Comparison of ENCODE assay signal across 9 cellular contexts in genomic region chr6:135014353-135014832, GRCh38. TPM values are rescaled to one million over a fixed set of nuclear protein-coding genes. Genes with fewer than 3 reads are reported as not detected.
DNase-seq lines count a peak whose midpoint lies in the region; ATAC-seq and TF ChIP-seq lines count a peak whose summit lies in the region.
"Had no signal": no experiment of that assay in that cellular context is flagged by ENCODE, and none has a peak within 500 bp of the region (broad histone marks: within the 10 kb centered on the region; RNA-seq: fewer than 3 reads in every experiment).

No MANE protein-coding gene starts in this region.

- no peak overlapping the region for H3K4me2 ChIP-seq in osteoblast (ENCODE audit: insufficient read depth, low read length)

- in situ Hi-C loops in brain microvascular endothelial cell (cut with HindIII; ENCODE audit: low pct_ligation_motif_present, low sequenced_read_pairs) = no loop called here

- peaks cover 7% of the 10 kb centered on the region for H3K79me2 ChIP-seq in osteoblast (ENCODE audit: insufficient read depth, low read length)

- no peaks in the 10 kb centered on the region for H3K9me3 ChIP-seq in osteoblast (ENCODE audit: low read depth, low read length)

- no peaks in the 10 kb centered on the region for H3K9me3 Mint-ChIP-seq in T-helper 1 cell treated with Interleukin-12 subunit alpha and Interleukin-12 subunit beta and Interleukin-4 antibody, amounts not matched to agents 30 μg/mL and 1 μg/mL, for 36 hours

- H3K36me3 ChIP-seq in brain microvascular endothelial cell (replicated peaks) (no peaks in the 10 kb centered on the region), osteoblast (ENCODE audit: insufficient read depth, low read length) (no peaks in the 10 kb centered on the region)

- H3K4me3 ChIP-seq in brain microvascular endothelial cell (ENCODE audit: low read depth, low read length) (no peak overlapping the region), osteoblast (ENCODE audit: insufficient read depth, low read length) (no peak overlapping the region)

- peak overlapping the region; percentile 64 for H3K4me3 Mint-ChIP-seq in T-helper 1 cell treated with Interleukin-12 subunit alpha and Interleukin-12 subunit beta and Interleukin-4 antibody, amounts not matched to agents 30 μg/mL and 1 μg/mL, for 36 hours

- H2AFZ ChIP-seq in osteoblast (ENCODE audit: low read length) = no peak overlapping the region

- H3K36me3 Mint-ChIP-seq in T-helper 1 cell treated with Interleukin-12 subunit alpha and Interleukin-12 subunit beta and Interleukin-4 antibody, amounts not matched to agents 30 μg/mL and 1 μg/mL, for 36 hours (ENCODE audit: low read depth) = peaks cover 19% of the 10 kb centered on the region

- H3K4me1 ChIP-seq in osteoblast (ENCODE audit: insufficient read depth, low read length) = peaks cover 17% of the 10 kb centered on the region

- DNase-seq in activated effector memory CD4-positive, alpha-beta T cell treated with anti-CD3 and anti-CD28 coated beads, Interleukin-2, amount 50 U/mL, for 16 hours = peak; percentile 69
- DNase-seq in activated effector memory CD4-positive, alpha-beta T cell treated with Interleukin-2 at 50 U/mL for 16 hours = no peak
- peak; percentile 20 for DNase-seq in stimulated activated naive CD8-positive, alpha-beta T cell treated with anti-CD3 and anti-CD28 coated beads, Interleukin-15, Interleukin-2, amounts not matched to agents 100 U/mL and 50 U/mL, for 24 hours
- DNase-seq in brain microvascular endothelial cell (no peak), COLO829 (ENCODE audit: low spot score) (no peak), osteoblast (ENCODE audit: insufficient read length, low spot score, missing footprints) (no peak)

- peak; percentile 93 for ATAC-seq in HG02870 (IDR thresholded peaks at IDR 0.05; ENCODE audit: unreplicated experiment)
- ATAC-seq in stimulated activated naive CD8-positive, alpha-beta T cell treated with anti-CD3 and anti-CD28 coated beads, Interleukin-15, Interleukin-2, amounts not matched to agents 100 U/mL and 50 U/mL, for 24 hours = peak; percentile 91

- H3K27me3 Mint-ChIP-seq in T-helper 1 cell treated with Interleukin-12 subunit alpha and Interleukin-12 subunit beta and Interleukin-4 antibody, amounts not matched to agents 30 μg/mL and 1 μg/mL, for 36 hours (ENCODE audit: low read depth) = no peaks in the 10 kb centered on the region

- H3K27ac ChIP-seq in brain microvascular endothelial cell = no peak overlapping the region
- no peak overlapping the region for H3K27ac ChIP-seq in osteoblast (ENCODE audit: low read depth, low read length)
- H3K27ac ChIP-seq: VCaP had no signal

- peaks cover 45% of the 10 kb centered on the region for H3K4me1 Mint-ChIP-seq in T-helper 1 cell treated with Interleukin-12 subunit alpha and Interleukin-12 subunit beta and Interleukin-4 antibody, amounts not matched to agents 30 μg/mL and 1 μg/mL, for 36 hours (ENCODE audit: low read depth)

- TF ChIP-seq CTCF in brain microvascular endothelial cell (IDR thresholded peaks at IDR 0.05; ENCODE audit: low read depth, low read length, missing control alignments) (no peak), osteoblast (IDR thresholded peaks at IDR 0.05; ENCODE audit: extremely low read depth, low read depth, low read length) (no peak)

- peaks cover 7% of the 10 kb centered on the region for H4K20me1 ChIP-seq in osteoblast (ENCODE audit: insufficient read depth, low read length)

- no peaks in the 10 kb centered on the region for H3K27me3 ChIP-seq in brain microvascular endothelial cell (replicated peaks)
- H3K27me3 ChIP-seq in osteoblast (ENCODE audit: insufficient read depth, low read length) = no peaks in the 10 kb centered on the region

- peak overlapping the region; percentile 85 for H3K27ac Mint-ChIP-seq in T-helper 1 cell treated with Interleukin-12 subunit alpha and Interleukin-12 subunit beta and Interleukin-4 antibody, amounts not matched to agents 30 μg/mL and 1 μg/mL, for 36 hours

RNA-seq across cellular contexts. Expression of gene HBS1L, which starts 40.2 kb away (rescaled TPM):
- 86.9 and 94.8 TPM in 2 replicates for total RNA-seq in osteoblast

Comparison
In these comparisons a context has a peak if more than half of its experiments do, and no peak if none do; other contexts are left out.
1. DNase-seq: peak in activated effector memory CD4-positive, alpha-beta T cell treated with anti-CD3 and anti-CD28 coated beads, Interleukin-2, amount 50 U/mL, for 16 hours (single experiment) and stimulated activated naive CD8-positive, alpha-beta T cell treated with anti-CD3 and anti-CD28 coated beads, Interleukin-15, Interleukin-2, amounts not matched to agents 100 U/mL and 50 U/mL, for 24 hours (single experiment); none in activated effector memory CD4-positive, alpha-beta T cell treated with Interleukin-2 at 50 U/mL for 16 hours (single experiment), brain microvascular endothelial cell (single experiment), COLO829 (single experiment) and osteoblast (single experiment).